ENCODE assay signal across 8 cellular contexts in the genomic region with DNA sequence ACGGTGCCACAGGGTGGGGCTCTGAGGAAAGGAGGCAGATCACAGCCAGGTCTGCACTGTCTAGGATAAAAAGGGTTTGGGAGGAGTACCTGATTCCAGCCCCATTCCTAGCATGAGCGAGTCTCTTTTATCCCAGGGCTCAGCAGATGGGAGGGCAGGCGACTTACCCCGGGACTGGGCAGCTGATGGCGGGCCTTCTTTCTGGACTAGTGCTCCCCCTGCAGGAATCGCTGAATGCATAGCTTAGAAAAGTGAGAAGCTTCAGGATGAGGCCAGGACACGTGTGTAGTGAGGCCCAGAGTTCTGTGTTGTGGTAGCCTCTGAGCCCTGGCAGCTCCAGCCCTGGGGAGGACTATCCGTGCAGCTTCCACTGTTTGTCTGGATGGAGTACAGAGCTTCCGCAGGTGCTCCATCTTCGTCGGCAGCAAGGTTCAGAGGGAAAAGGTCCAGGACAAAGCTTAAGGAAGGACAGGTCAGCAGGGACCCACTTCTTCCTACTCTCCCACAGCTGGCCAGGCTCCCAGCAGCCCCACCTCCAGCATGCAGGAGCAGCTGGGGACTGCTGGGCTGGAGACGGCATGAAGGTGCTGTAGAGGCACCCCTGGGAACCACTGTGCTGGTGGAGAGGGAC. TPM values are rescaled to one million over a fixed set of nuclear protein-coding genes. Genes with fewer than 3 reads are reported as not detected.
DNase-seq lines count a peak whose midpoint lies in the region; ATAC-seq and TF ChIP-seq lines count a peak whose summit lies in the region.

No MANE protein-coding gene starts in this region.

- H3K27ac Mint-ChIP-seq in activated naive CD4-positive, alpha-beta T cell treated with anti-CD3 and anti-CD28 coated beads, Interleukin-2, amount 10 ng/mL, durations not matched to agents 7 days and 5 days, result no peak overlapping the region
- no peak overlapping the region for H3K27ac Mint-ChIP-seq in naive thymus-derived CD4-positive, alpha-beta T cell

- TF ChIP-seq EP300 in esophagus muscularis mucosa (IDR thresholded peaks at IDR 0.05), result no peak

- no peaks in the 10 kb centered on the region for H3K4me1 Mint-ChIP-seq in activated naive CD4-positive, alpha-beta T cell treated with anti-CD3 and anti-CD28 coated beads, Interleukin-2, amount 10 ng/mL, durations not matched to agents 7 days and 5 days
- H3K4me1 Mint-ChIP-seq in naive thymus-derived CD4-positive, alpha-beta T cell, result no peaks in the 10 kb centered on the region

- H3K9me3 ChIP-seq in esophagus muscularis mucosa, result peaks cover 0 to 8% (median 0%) of the 10 kb centered on the region in 4 donors
- H3K9me3 ChIP-seq in naive thymus-derived CD4-positive, alpha-beta T cell (ENCODE audit: control insufficient read depth in 2 of 3, low read length in 3 of 3), result no peaks in the 10 kb centered on the region

- peaks cover 0 to 7% (median 7%) of the 10 kb centered on the region in 4 donors for H3K4me1 ChIP-seq in esophagus muscularis mucosa
- no peaks in the 10 kb centered on the region for H3K4me1 ChIP-seq in naive thymus-derived CD4-positive, alpha-beta T cell (ENCODE audit: control insufficient read depth in 2 of 2, insufficient read depth in 2 of 2, low read length in 2 of 2)

- no peaks in the 10 kb centered on the region for H3K9me3 Mint-ChIP-seq in activated naive CD4-positive, alpha-beta T cell treated with anti-CD3 and anti-CD28 coated beads, Interleukin-2, amount 10 ng/mL, durations not matched to agents 7 days and 5 days
- H3K9me3 Mint-ChIP-seq in naive thymus-derived CD4-positive, alpha-beta T cell, result no peaks in the 10 kb centered on the region

- CTCF ChIA-PET in activated naive CD4-positive, alpha-beta T cell treated with anti-CD3 and anti-CD28 coated beads, Interleukin-2, amount 10 ng/mL, durations not matched to agents 7 days and 5 days (lab: Charles Lee), result interaction anchor here (0.5 to 2.3 kb wide), 7 partner anchors 8 to 644 kb away, joined by 3 to 7 read pairs (median 3); no protein-coding TSS in a partner anchor
- CTCF ChIA-PET in naive thymus-derived CD4-positive, alpha-beta T cell (lab: Charles Lee), result interaction anchor here (1.1 to 1.6 kb wide), 3 partner anchors 15 to 643 kb away, joined by 3 read pairs; no protein-coding TSS in a partner anchor

- TF ChIP-seq CTCF in esophagus muscularis mucosa (IDR thresholded peaks at IDR 0.05), result peak; percentile 33 to 52 (median 39)

- no peak for TF ChIP-seq POLR2A in esophagus muscularis mucosa (IDR thresholded peaks at IDR 0.05; ENCODE audit: low read depth)

- intact Hi-C loops in esophagus muscularis mucosa (cut with DNase I), result no loop called here
- intact Hi-C loops in naive thymus-derived CD4-positive, alpha-beta T cell (cut with micrococcal nuclease), result no loop called here

- no peak overlapping the region for H3K4me3 ChIP-seq in esophagus muscularis mucosa
- H3K4me3 ChIP-seq in naive thymus-derived CD4-positive, alpha-beta T cell (ENCODE audit: low read length), result no peak overlapping the region

- H3K27ac ChIP-seq in esophagus muscularis mucosa (replicated peaks in 1 of 4), result no peak overlapping the region
- no peak overlapping the region for H3K27ac ChIP-seq in naive thymus-derived CD4-positive, alpha-beta T cell (ENCODE audit: low read depth, low read length)

- no peak overlapping the region for H3K4me3 Mint-ChIP-seq in activated naive CD4-positive, alpha-beta T cell treated with anti-CD3 and anti-CD28 coated beads, Interleukin-2, amount 10 ng/mL, durations not matched to agents 7 days and 5 days
- no peak overlapping the region for H3K4me3 Mint-ChIP-seq in naive thymus-derived CD4-positive, alpha-beta T cell

- H3K27me3 Mint-ChIP-seq in activated naive CD4-positive, alpha-beta T cell treated with anti-CD3 and anti-CD28 coated beads, Interleukin-2, amount 10 ng/mL, durations not matched to agents 7 days and 5 days, result peaks cover 44% of the 10 kb centered on the region
- H3K27me3 Mint-ChIP-seq in naive thymus-derived CD4-positive, alpha-beta T cell, result peaks cover 18 to 43% (median 34%) of the 10 kb centered on the region in 5 donors

- peak; percentile 48 for DNase-seq in activated naive CD4-positive, alpha-beta T cell treated with anti-CD3 and anti-CD28 coated beads, Interleukin-2, amount 10 ng/mL, durations not matched to agents 7 days and 5 days
- DNase-seq in activated naive CD4-positive, alpha-beta T cell treated with anti-CD3 and anti-CD28 coated beads, Interleukin-2, amount 50 U/mL, for 16 hours, result no peak
- peak; percentile 47 for DNase-seq in NAMALWA (ENCODE audit: low spot score)
- DNase-seq in SW480 (ENCODE audit: low spot score), result peak; percentile 83
- DNase-seq in esophagus muscularis mucosa (ENCODE audit: extremely low spot score), result no peak
- DNase-seq in naive thymus-derived CD4-positive, alpha-beta T cell, result peak in 1 of 9 donors; percentile 27
- DNase-seq in OCI-M2 (lab: John Stamatoyannopoulos, UW; ENCODE audit: unreplicated experiment), result no peak

- 48% methylated on average over 12 of the region's 12 CpGs for WGBS in esophagus muscularis mucosa

- POLR2A ChIA-PET in naive thymus-derived CD4-positive, alpha-beta T cell (lab: Charles Lee), result no interaction called here

- ATAC-seq in naive thymus-derived CD4-positive, alpha-beta T cell, result peak; percentile 49
- ATAC-seq in GM19035 (IDR thresholded peaks at IDR 0.05; ENCODE audit: unreplicated experiment), result no peak

- no peaks in the 10 kb centered on the region for H3K36me3 Mint-ChIP-seq in activated naive CD4-positive, alpha-beta T cell treated with anti-CD3 and anti-CD28 coated beads, Interleukin-2, amount 10 ng/mL, durations not matched to agents 7 days and 5 days
- H3K36me3 Mint-ChIP-seq in naive thymus-derived CD4-positive, alpha-beta T cell, result no peaks in the 10 kb centered on the region

- no peaks in the 10 kb centered on the region for H3K36me3 ChIP-seq in esophagus muscularis mucosa
- no peaks in the 10 kb centered on the region for H3K36me3 ChIP-seq in naive thymus-derived CD4-positive, alpha-beta T cell (ENCODE audit: control insufficient read depth in 2 of 3, insufficient read depth in 3 of 3, low read length in 3 of 3)

- H3K27me3 ChIP-seq in esophagus muscularis mucosa, result peaks cover 0 to 35% (median 0%) of the 10 kb centered on the region in 4 donors
- H3K27me3 ChIP-seq in naive thymus-derived CD4-positive, alpha-beta T cell (ENCODE audit: control insufficient read depth in 2 of 2, insufficient read depth in 2 of 2, low read length in 2 of 2), result no peaks in the 10 kb centered on the region

RNA-seq across cellular contexts. Expression of gene COMMD9, which starts 30.4 kb away (rescaled TPM):
- 10 to 100 TPM; 18.3 to 45.5 (median 27.7) TPM for total RNA-seq in esophagus muscularis mucosa
- 10 to 100 TPM; 42.6 to 62.2 (median 45.9) TPM for total RNA-seq in naive thymus-derived CD4-positive, alpha-beta T cell
- polyA plus RNA-seq in naive thymus-derived CD4-positive, alpha-beta T cell, result 10 to 100 TPM; 79.7 to 86.1 TPM

RNA-seq across cellular contexts. Expression of gene PRR5L, which starts 37.2 kb away (rescaled TPM):
- total RNA-seq in esophagus muscularis mucosa, result 1 to 10 TPM; 1.7 to 9.6 (median 3.1) TPM
- total RNA-seq in naive thymus-derived CD4-positive, alpha-beta T cell, result 10 to 100 TPM in 2 of 5 experiments, 1 to 10 TPM in 3; 2.0 to 47.6 (median 4.8) TPM
- polyA plus RNA-seq in naive thymus-derived CD4-positive, alpha-beta T cell, result under 1 TPM; 0.10 to 0.19 TPM

Comparison
In these comparisons a context has a peak if more than half of its experiments do, and no peak if none do; other contexts are left out.
1. DNase-seq: peak in activated naive CD4-positive, alpha-beta T cell treated with anti-CD3 and anti-CD28 coated beads, Interleukin-2, amount 10 ng/mL, durations not matched to agents 7 days and 5 days (single experiment), NAMALWA (single experiment) and SW480 (single experiment); none in activated naive CD4-positive, alpha-beta T cell treated with anti-CD3 and anti-CD28 coated beads, Interleukin-2, amount 50 U/mL, for 16 hours (single experiment), esophagus muscularis mucosa (single experiment) and OCI-M2 (single experiment).